In genomic region chr12:63668800-63669365, GRCh38 we compare ENCODE assay signal across 8 cellular contexts. TPM values are rescaled to one million over a fixed set of nuclear protein-coding genes. Genes with fewer than 3 reads are reported as not detected.
DNase-seq lines count a peak whose midpoint lies in the region; ATAC-seq and TF ChIP-seq lines count a peak whose summit lies in the region.
"Not testable (repeated sequence)": the region's sequence is repeated elsewhere in the genome, so short reads cannot be mapped to it uniquely, and the experiment has no call there.

No MANE protein-coding gene starts in this region.

- not testable (repeated sequence) for H3K9me3 Mint-ChIP-seq in memory B cell

- TF ChIP-seq CTCF in RWPE2 (IDR thresholded peaks at IDR 0.05; ENCODE audit: poor library complexity, severe bottlenecking); fibroblast of pulmonary artery (IDR thresholded peaks at IDR 0.05; ENCODE audit: low read length, missing control alignments); spleen (IDR thresholded peaks at IDR 0.05 in 8 of 11, conservative IDR thresholded peaks at IDR 0.05 in 3 of 11): not testable (repeated sequence)

- ATAC-seq in GM19372 (IDR thresholded peaks at IDR 0.05; ENCODE audit: low read depth, unreplicated experiment) = peak; percentile 36
- peak; percentile 26 for ATAC-seq in HG03378 (IDR thresholded peaks at IDR 0.05; ENCODE audit: unreplicated experiment)
- peak; percentile 58 for ATAC-seq in RWPE2 (ENCODE audit: low read depth)
- not testable (repeated sequence) for ATAC-seq in memory B cell (ENCODE audit: low read depth)

- H3K4me3 ChIP-seq in BLaER1 = peak overlapping the region; percentile 25; the same call in 1 of the 2 replicates
- peak overlapping the region; percentile 65 for H3K4me3 ChIP-seq in RWPE2 (ENCODE audit: severe bottlenecking)
- peak overlapping the region; percentile 86 for H3K4me3 ChIP-seq in adipocyte (ENCODE audit: low read length)
- peak overlapping the region; percentile 66 for H3K4me3 ChIP-seq in fibroblast of pulmonary artery (replicated peaks; ENCODE audit: low read depth, low read length)
- peak overlapping the region; percentile 47 to 75 (median 63) for H3K4me3 ChIP-seq in spleen

- not testable (repeated sequence) for H3K36me3 ChIP-seq in BLaER1; RWPE2 (ENCODE audit: low read depth); adipocyte (ENCODE audit: control insufficient read depth, insufficient read depth, low read length, severe bottlenecking); spleen

- H3K4me1 Mint-ChIP-seq in memory B cell = not testable (repeated sequence)

- peaks cover 12% of the 10 kb centered on the region for H3K9me3 ChIP-seq in BLaER1
- H3K9me3 ChIP-seq in RWPE2 (ENCODE audit: severe bottlenecking); adipocyte (ENCODE audit: control insufficient read depth, low read length); spleen: not testable (repeated sequence)

- H3K4me2 ChIP-seq in BLaER1 = peak overlapping the region; percentile 19

- not testable (repeated sequence) for TF ChIP-seq POLR2A in spleen (IDR thresholded peaks at IDR 0.05)

- not testable (repeated sequence) for H3K27ac Mint-ChIP-seq in memory B cell

- H3K36me3 Mint-ChIP-seq in memory B cell = not testable (repeated sequence)

- DNase-seq in RWPE2 (ENCODE audit: low spot score); memory B cell (ENCODE audit: low spot score in 2 of 2): not testable (repeated sequence)
- DNase-seq in adipocyte (ENCODE audit: low read depth) (peak; percentile 52), fibroblast of pulmonary artery (ENCODE audit: low read depth) (peak; percentile 16), spleen (peak; percentile 70)

- H3K9ac ChIP-seq in BLaER1 = not testable (repeated sequence)
- H3K9ac ChIP-seq in adipocyte (ENCODE audit: low read length) = peak overlapping the region; percentile 60

- 0 to 2% (median 1%) methylated on average over 35 to 44 of the region's 44 CpGs for WGBS in spleen, 5 donors

- intact Hi-C loops in spleen (cut with DNase I; ENCODE audit: low total_unique reads) = loop anchor here (10.0 kb wide), 2 partner anchors 136 to 586 kb away; no protein-coding TSS in a partner anchor

- not testable (repeated sequence) for H3K4me1 ChIP-seq in BLaER1; RWPE2 (ENCODE audit: insufficient read depth, poor library complexity, severe bottlenecking); adipocyte (ENCODE audit: control insufficient read depth, insufficient read depth, low read length)
- H3K4me1 ChIP-seq in spleen = peaks cover 0 to 20% (median 11%) of the 10 kb centered on the region in 6 donors

- not testable (repeated sequence) for H3K27ac ChIP-seq in BLaER1
- H3K27ac ChIP-seq in RWPE2 (ENCODE audit: poor library complexity, severe bottlenecking) = peak overlapping the region; percentile 27
- H3K27ac ChIP-seq in spleen = peak overlapping the region in 6 of 8 donors; percentile 20 to 70 (median 51)

- peaks cover 15% of the 10 kb centered on the region for H3K27me3 Mint-ChIP-seq in memory B cell

- H4K20me1 ChIP-seq in BLaER1 = not testable (repeated sequence)

- H3K4me3 Mint-ChIP-seq in memory B cell = peak overlapping the region; percentile 72

- H3K27me3 ChIP-seq in BLaER1 = peaks cover 42% of the 10 kb centered on the region
- not testable (repeated sequence) for H3K27me3 ChIP-seq in RWPE2 (ENCODE audit: insufficient read depth, poor library complexity, severe bottlenecking); adipocyte (replicated peaks; ENCODE audit: control insufficient read depth, insufficient read depth, low read length)
- H3K27me3 ChIP-seq in spleen (replicated peaks in 1 of 7) = peaks cover 0 to 27% (median 6%) of the 10 kb centered on the region in 7 donors

RNA-seq across cellular contexts. Expression of gene DPY19L2, which starts 0.6 kb away (rescaled TPM):
- total RNA-seq in spleen = 1 to 10 TPM; 1.2 to 6.7 (median 4.6) TPM
- 1 to 10 TPM; 2.9 to 3.7 (median 3.4) TPM for polyA plus RNA-seq in spleen

Comparison
In these comparisons a context has a peak if more than half of its experiments do, and no peak if none do; other contexts are left out.
1. H3K4me3 ChIP-seq: peak in every context shown above with its lines; median percentile 86 in adipocyte; 66 in fibroblast of pulmonary artery; 65 in RWPE2; 63 in spleen; 25 in BLaER1.